32 cellular contexts compared by ENCODE assay signal in the genomic region with DNA sequence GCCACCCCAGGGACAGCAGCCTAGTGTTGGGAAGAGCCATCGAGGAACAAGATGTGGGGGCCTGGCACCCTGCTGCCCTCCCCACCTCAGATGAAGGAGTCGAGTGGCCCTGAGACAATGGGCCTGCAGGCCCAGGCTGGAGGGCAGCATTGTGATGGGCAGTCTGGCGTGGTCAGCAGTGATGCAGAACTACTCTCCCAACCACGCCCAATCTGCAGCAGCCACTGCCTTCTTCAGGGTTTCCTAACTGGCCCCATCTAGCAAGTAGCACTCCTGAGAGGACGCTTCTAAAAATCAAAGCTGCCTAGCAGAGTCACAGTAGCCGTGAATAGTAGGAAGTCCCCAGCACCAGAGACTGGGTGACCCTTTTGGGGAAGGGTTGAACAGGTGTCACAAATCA. TPM values are rescaled to one million over a fixed set of nuclear protein-coding genes. Genes with fewer than 3 reads are reported as not detected.
"Had no signal": no experiment of that assay in that cellular context is flagged by ENCODE, and none has a peak within 500 bp of the region (broad histone marks: within the 10 kb centered on the region; RNA-seq: fewer than 3 reads in every experiment).

No MANE protein-coding gene starts in this region.

- H3K9me3 Mint-ChIP-seq: dendritic cell treated with granulocyte-macrophage colony-stimulating factor and Interleukin-4, amounts not matched to agents 40 ng/mL and 50 ng/mL, for 4 days; natural killer cell; stimulated activated naive CD8-positive, alpha-beta T cell treated with anti-CD3 and anti-CD28 coated beads, Interleukin-15, amount 100 ng/mL, for 72 hours; type B pancreatic cell had no signal

- H3K4me3 Mint-ChIP-seq: dendritic cell treated with granulocyte-macrophage colony-stimulating factor and Interleukin-4, amounts not matched to agents 40 ng/mL and 50 ng/mL, for 4 days; natural killer cell; stimulated activated naive CD8-positive, alpha-beta T cell treated with anti-CD3 and anti-CD28 coated beads, Interleukin-15, amount 100 ng/mL, for 72 hours; type B pancreatic cell had no signal

- H3K27me3 Mint-ChIP-seq: dendritic cell treated with granulocyte-macrophage colony-stimulating factor and Interleukin-4, amounts not matched to agents 40 ng/mL and 50 ng/mL, for 4 days; stimulated activated naive CD8-positive, alpha-beta T cell treated with anti-CD3 and anti-CD28 coated beads, Interleukin-15, amount 100 ng/mL, for 72 hours had no signal

- ATAC-seq: foreskin keratinocyte; left lobe of liver; natural killer cell; pancreas; sciatic nerve; stimulated activated naive CD8-positive, alpha-beta T cell treated with anti-CD3 and anti-CD28 coated beads, Interleukin-15, amount 100 ng/mL, for 72 hours had no signal

- DNase-seq: central memory CD4-positive, alpha-beta T cell; colonic mucosa; effector memory CD4-positive, alpha-beta T cell; foreskin keratinocyte; mesendoderm; natural killer cell; nucleus accumbens; pancreas; stimulated activated CD4-positive, alpha-beta T cell treated with anti-CD3 and anti-CD28 coated beads, Interleukin-12 subunit alpha, Interleukin-12 subunit beta, amount 100 ng/mL, for 4 hours; stimulated activated CD4-positive, alpha-beta T cell treated with anti-CD3 and anti-CD28 coated beads, Interleukin-1b, Interleukin-23, amount 100 ng/mL, for 48 hours; stimulated activated CD4-positive, alpha-beta T cell treated with anti-CD3 and anti-CD28 coated beads, Interleukin-4, amount 100 ng/mL, for 1 hour; stimulated activated CD8-positive, alpha-beta memory T cell treated with anti-CD3 and anti-CD28 coated beads, Interleukin-4, amount 100 ng/mL, for 48 hours; stimulated activated naive CD4-positive, alpha-beta T cell; stimulated activated naive CD8-positive, alpha-beta T cell treated with anti-CD3 and anti-CD28 coated beads, Interleukin-15, amount 100 ng/mL, for 72 hours had no signal

- H3K4me2 ChIP-seq: smooth muscle cell had no signal

- H3K36me3 ChIP-seq: colonic mucosa, esophagus muscularis mucosa, pancreas, suprapubic skin had no signal

- H3K4me1 Mint-ChIP-seq: natural killer cell; stimulated activated naive CD8-positive, alpha-beta T cell treated with anti-CD3 and anti-CD28 coated beads, Interleukin-15, amount 100 ng/mL, for 72 hours had no signal

- H3K27me3 ChIP-seq: colonic mucosa, esophagus muscularis mucosa, pancreas, suprapubic skin had no signal

- H3K9me3 ChIP-seq: colonic mucosa, esophagus muscularis mucosa, pancreas, suprapubic skin had no signal

- H3K4me1 ChIP-seq: colonic mucosa, esophagus muscularis mucosa, foreskin keratinocyte, pancreas, suprapubic skin had no signal

- H3K27ac Mint-ChIP-seq: dendritic cell treated with granulocyte-macrophage colony-stimulating factor and Interleukin-4, amounts not matched to agents 40 ng/mL and 50 ng/mL, for 4 days; natural killer cell; stimulated activated naive CD8-positive, alpha-beta T cell treated with anti-CD3 and anti-CD28 coated beads, Interleukin-15, amount 100 ng/mL, for 72 hours; type B pancreatic cell had no signal

- H3K4me3 ChIP-seq: colonic mucosa, esophagus muscularis mucosa, lung, pancreas, smooth muscle cell, suprapubic skin had no signal

- H3K27ac ChIP-seq: colonic mucosa, esophagus muscularis mucosa, foreskin keratinocyte, pancreas, suprapubic skin had no signal

- H3K36me3 Mint-ChIP-seq: natural killer cell, type B pancreatic cell had no signal

RNA-seq across cellular contexts. Expression of gene CDCP2, which starts 18.5 kb away (rescaled TPM):
- total RNA-seq: chondrocyte, endothelial cell of umbilical vein, epithelial cell of proximal tubule, fibroblast of lung, foreskin keratinocyte, left lobe of liver, myocyte, smooth muscle cell, suprapubic skin, urinary bladder had no signal
- polyA plus RNA-seq: fibroblast of lung, foreskin keratinocyte, keratinocyte, liver, neural cell, pancreas, smooth muscle cell, thymus, urinary bladder had no signal
